Comparison of ENCODE assay signal across 1 cellular context in the genomic region with DNA sequence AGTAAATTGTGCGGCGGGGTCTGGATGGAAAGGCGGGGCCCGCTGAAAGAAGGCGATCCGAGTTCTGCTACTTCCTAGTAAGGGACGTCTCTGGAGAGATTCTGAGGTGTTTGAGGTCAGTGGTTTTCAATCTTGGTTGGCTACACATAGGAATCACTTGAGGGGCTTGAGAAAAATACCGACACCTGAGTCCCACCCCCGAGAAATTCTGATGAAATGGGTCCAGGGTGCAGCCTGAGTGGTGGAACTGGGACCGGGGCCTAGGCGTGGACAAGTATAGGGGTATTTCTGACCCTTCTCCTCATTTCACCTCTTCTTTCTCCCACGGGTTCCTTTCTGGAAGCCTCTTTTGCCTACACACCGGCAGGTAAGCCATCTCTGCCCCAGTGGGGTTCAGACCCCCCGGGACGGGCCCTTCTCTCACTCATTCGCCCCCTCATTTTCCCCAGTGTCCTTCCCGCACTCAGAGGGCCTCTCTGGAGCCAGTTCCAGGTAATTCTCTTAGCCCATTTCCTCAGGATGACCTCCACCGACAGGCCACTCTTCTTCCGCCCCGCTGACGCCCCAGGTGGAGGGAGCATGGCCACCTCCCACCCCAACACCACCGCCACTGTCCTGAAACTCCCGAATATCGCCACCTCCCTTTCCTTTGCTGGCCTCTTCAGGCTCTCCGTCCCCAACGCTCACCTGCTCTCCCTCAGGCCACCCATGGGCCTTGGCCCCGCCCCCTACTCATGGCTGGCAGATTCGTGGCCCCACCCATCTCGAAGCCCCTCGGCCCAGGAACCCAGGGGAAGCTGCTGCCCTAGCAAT.
TF ChIP-seq lines count a peak whose summit lies in the region.

No MANE protein-coding gene starts in this region.

TF ChIP-seq in SK-N-SH treated with all-trans-retinoic acid at 6 μM for 48 hours, 23 proteins besides CTCF, POLR2A, EP300 and RAD21 (continued from another document):
- TF ChIP-seq, protein P1, sequence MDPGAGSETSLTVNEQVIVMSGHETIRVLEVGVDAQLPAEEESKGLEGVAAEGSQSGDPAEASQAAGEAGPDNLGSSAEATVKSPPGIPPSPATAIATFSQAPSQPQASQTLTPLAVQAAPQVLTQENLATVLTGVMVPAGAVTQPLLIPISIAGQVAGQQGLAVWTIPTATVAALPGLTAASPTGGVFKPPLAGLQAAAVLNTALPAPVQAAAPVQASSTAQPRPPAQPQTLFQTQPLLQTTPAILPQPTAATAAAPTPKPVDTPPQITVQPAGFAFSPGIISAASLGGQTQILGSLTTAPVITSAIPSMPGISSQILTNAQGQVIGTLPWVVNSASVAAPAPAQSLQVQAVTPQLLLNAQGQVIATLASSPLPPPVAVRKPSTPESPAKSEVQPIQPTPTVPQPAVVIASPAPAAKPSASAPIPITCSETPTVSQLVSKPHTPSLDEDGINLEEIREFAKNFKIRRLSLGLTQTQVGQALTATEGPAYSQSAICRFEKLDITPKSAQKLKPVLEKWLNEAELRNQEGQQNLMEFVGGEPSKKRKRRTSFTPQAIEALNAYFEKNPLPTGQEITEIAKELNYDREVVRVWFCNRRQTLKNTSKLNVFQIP (CRISPR knock-in tag; IDR thresholded peaks at IDR 0.05; ENCODE audit: borderline replicate concordance, low read depth) = no peak
- TF ChIP-seq ISL1 (CRISPR knock-in tag; IDR thresholded peaks at IDR 0.05) (no peak), TOX (CRISPR knock-in tag; IDR thresholded peaks at IDR 0.05; ENCODE audit: borderline replicate concordance) (no peak)
